ENCODE assay signal across 1 cellular context in genomic region chr1:2514863-2515762, GRCh38.
TF ChIP-seq lines count a peak whose summit lies in the region.

No MANE protein-coding gene starts in this region.

TF ChIP-seq in IMR-90, 13 proteins besides CTCF, POLR2A, EP300 and RAD21 (continued from another document):
- TF ChIP-seq USF2 (IDR thresholded peaks at IDR 0.05; ENCODE audit: low read depth, low read length) (no peak), FOS (IDR thresholded peaks at IDR 0.05; ENCODE audit: low read depth, low read length) (no peak), RFX5 (IDR thresholded peaks at IDR 0.05; ENCODE audit: low read depth, low read length) (no peak)
- TF ChIP-seq, protein P1, sequence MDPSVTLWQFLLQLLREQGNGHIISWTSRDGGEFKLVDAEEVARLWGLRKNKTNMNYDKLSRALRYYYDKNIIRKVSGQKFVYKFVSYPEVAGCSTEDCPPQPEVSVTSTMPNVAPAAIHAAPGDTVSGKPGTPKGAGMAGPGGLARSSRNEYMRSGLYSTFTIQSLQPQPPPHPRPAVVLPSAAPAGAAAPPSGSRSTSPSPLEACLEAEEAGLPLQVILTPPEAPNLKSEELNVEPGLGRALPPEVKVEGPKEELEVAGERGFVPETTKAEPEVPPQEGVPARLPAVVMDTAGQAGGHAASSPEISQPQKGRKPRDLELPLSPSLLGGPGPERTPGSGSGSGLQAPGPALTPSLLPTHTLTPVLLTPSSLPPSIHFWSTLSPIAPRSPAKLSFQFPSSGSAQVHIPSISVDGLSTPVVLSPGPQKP (IDR thresholded peaks at IDR 0.05; ENCODE audit: borderline replicate concordance, low read depth, low read length): no peak
TF ChIP-seq in IMR-90: peak in this region for 0.
